In genomic region chrX:136203438-136203837, GRCh38 we compare ENCODE assay signal across 14 cellular contexts. TPM values are rescaled to one million over a fixed set of nuclear protein-coding genes. Genes with fewer than 3 reads are reported as not detected.
DNase-seq lines count a peak whose midpoint lies in the region; ATAC-seq and TF ChIP-seq lines count a peak whose summit lies in the region.
"Had no signal": no experiment of that assay in that cellular context is flagged by ENCODE, and none has a peak within 500 bp of the region (broad histone marks: within the 10 kb centered on the region; RNA-seq: fewer than 3 reads in every experiment).

No MANE protein-coding gene starts in this region.

- peaks cover 0 to 84% (median 37%) of the 10 kb centered on the region in 4 donors for H3K4me1 ChIP-seq in tibial artery
- H3K4me1 ChIP-seq: testis had no signal

- H3K27ac Mint-ChIP-seq in activated naive CD4-positive, alpha-beta T cell treated with anti-CD3 and anti-CD28 coated beads, Interleukin-2, amount 50 U/mL, for 72 hours = no peak overlapping the region
- no peak overlapping the region for H3K27ac Mint-ChIP-seq in activated T-helper 17 cell treated with anti-CD3 and anti-CD28 coated beads, Interleukin-2, amount 50 U/mL, for 72 hours
- peak overlapping the region; percentile 30 for H3K27ac Mint-ChIP-seq in mesothelial cell of epicardium

- H3K27ac ChIP-seq in tibial artery = peak overlapping the region; percentile 78 to 81
- H3K27ac ChIP-seq: cardiac muscle cell, testis had no signal

- no peaks in the 10 kb centered on the region for H3K27me3 Mint-ChIP-seq in activated T-helper 17 cell treated with anti-CD3 and anti-CD28 coated beads, Interleukin-2, amount 50 U/mL, for 72 hours
- H3K27me3 Mint-ChIP-seq in mesothelial cell of epicardium (ENCODE audit: low read depth) = no peaks in the 10 kb centered on the region

- no peak for DNase-seq in activated naive CD4-positive, alpha-beta T cell treated with anti-CD3 and anti-CD28 coated beads, Interleukin-2, amount 50 U/mL, for 72 hours (ENCODE audit: low spot score in 2 of 2)
- no peak for DNase-seq in activated naive CD4-positive, alpha-beta T cell treated with Interleukin-2 at 50 U/mL for 16 hours
- no peak for DNase-seq in mesothelial cell of epicardium (ENCODE audit: low spot score in 2 of 2, unreplicated experiment in 2 of 2)
- no peak for DNase-seq in tibial artery
- no peak for DNase-seq in head of caudate nucleus
- no peak for DNase-seq in NCI-H1092 treated with DMSO at 0.1 percent for 48 hours (lab: John Stamatoyannopoulos, UW)
- DNase-seq: activated CD4-positive, alpha-beta T cell treated with anti-CD3 and anti-CD28 coated beads for 4 hours; activated effector memory CD4-positive, alpha-beta T cell treated with Interleukin-2 at 50 U/mL for 16 hours; left colon; testis had no signal

- ATAC-seq in activated naive CD4-positive, alpha-beta T cell treated with anti-CD3 and anti-CD28 coated beads, Interleukin-2, amount 50 U/mL, for 72 hours = peak; percentile 87 to 90
- peak; percentile 80 for ATAC-seq in activated T-helper 17 cell treated with anti-CD3 and anti-CD28 coated beads, Interleukin-2, amount 50 U/mL, for 72 hours (replicated peaks)
- no peak for ATAC-seq in GM19035 (IDR thresholded peaks at IDR 0.05; ENCODE audit: unreplicated experiment)

- H3K9me3 ChIP-seq in tibial artery = no peaks in the 10 kb centered on the region
- H3K9me3 ChIP-seq: testis had no signal

- H3K9me3 Mint-ChIP-seq in activated naive CD4-positive, alpha-beta T cell treated with anti-CD3 and anti-CD28 coated beads, Interleukin-2, amount 50 U/mL, for 72 hours = no peaks in the 10 kb centered on the region
- H3K9me3 Mint-ChIP-seq in activated T-helper 17 cell treated with anti-CD3 and anti-CD28 coated beads, Interleukin-2, amount 50 U/mL, for 72 hours = no peaks in the 10 kb centered on the region
- peaks cover 12% of the 10 kb centered on the region for H3K9me3 Mint-ChIP-seq in mesothelial cell of epicardium

- TF ChIP-seq CTCF in mesothelial cell of epicardium (IDR thresholded peaks at IDR 0.05; ENCODE audit: unreplicated experiment) (no peak), tibial artery (IDR thresholded peaks at IDR 0.05) (no peak)

- intact Hi-C loops in tibial artery (cut with DNase I; ENCODE audit: low total_unique reads) = no loop called here
- intact Hi-C loops in head of caudate nucleus (cut with DNase I) = no loop called here

- H3K27me3 ChIP-seq in tibial artery = no peaks in the 10 kb centered on the region
- H3K27me3 ChIP-seq: cardiac muscle cell, testis had no signal

- H3K36me3 ChIP-seq in tibial artery = peaks cover 20 to 22% (median 20%) of the 10 kb centered on the region in 3 donors
- H3K36me3 ChIP-seq: cardiac muscle cell had no signal

- H3K4me3 Mint-ChIP-seq in activated T-helper 17 cell treated with anti-CD3 and anti-CD28 coated beads, Interleukin-2, amount 50 U/mL, for 72 hours = no peak overlapping the region
- H3K4me3 Mint-ChIP-seq in mesothelial cell of epicardium = no peak overlapping the region

- H3K4me3 ChIP-seq in tibial artery = no peak overlapping the region
- H3K4me3 ChIP-seq: cardiac muscle cell, skin epidermis, testis had no signal

- peaks cover 6% of the 10 kb centered on the region for H3K4me1 Mint-ChIP-seq in activated T-helper 17 cell treated with anti-CD3 and anti-CD28 coated beads, Interleukin-2, amount 50 U/mL, for 72 hours
- peaks cover 6% of the 10 kb centered on the region for H3K4me1 Mint-ChIP-seq in mesothelial cell of epicardium

- H3K36me3 Mint-ChIP-seq in activated naive CD4-positive, alpha-beta T cell treated with anti-CD3 and anti-CD28 coated beads, Interleukin-2, amount 50 U/mL, for 72 hours = no peaks in the 10 kb centered on the region
- H3K36me3 Mint-ChIP-seq in activated T-helper 17 cell treated with anti-CD3 and anti-CD28 coated beads, Interleukin-2, amount 50 U/mL, for 72 hours (ENCODE audit: low read depth) = no peaks in the 10 kb centered on the region
- peaks cover 1% of the 10 kb centered on the region for H3K36me3 Mint-ChIP-seq in mesothelial cell of epicardium

RNA-seq across cellular contexts. Expression of gene MAP7D3, which starts 47.8 kb away (rescaled TPM):
- total RNA-seq in activated naive CD4-positive, alpha-beta T cell treated with anti-CD3 and anti-CD28 coated beads, Interleukin-2, amount 50 U/mL, for 72 hours = 10 to 100 TPM; 14.3 to 19.8 TPM
- 10 to 100 TPM; 13.6 to 18.3 TPM for total RNA-seq in activated T-helper 17 cell treated with anti-CD3 and anti-CD28 coated beads, Interleukin-2, amount 50 U/mL, for 72 hours
- total RNA-seq in mesothelial cell of epicardium = 10.3 to 10.6 TPM (median 10.4 TPM) in 3 replicates

RNA-seq across cellular contexts. Expression of gene FHL1, which starts 56.1 kb away (rescaled TPM):
- 10 to 100 TPM in 1 of 2 donors, 1 to 10 TPM in 1; 6.9 to 22.9 TPM for total RNA-seq in activated naive CD4-positive, alpha-beta T cell treated with anti-CD3 and anti-CD28 coated beads, Interleukin-2, amount 50 U/mL, for 72 hours
- 10 to 100 TPM; 19.0 to 27.5 TPM for total RNA-seq in activated T-helper 17 cell treated with anti-CD3 and anti-CD28 coated beads, Interleukin-2, amount 50 U/mL, for 72 hours
- 22.2 to 26.8 TPM (median 23.4 TPM) in 3 replicates for total RNA-seq in mesothelial cell of epicardium
